In the genomic region with DNA sequence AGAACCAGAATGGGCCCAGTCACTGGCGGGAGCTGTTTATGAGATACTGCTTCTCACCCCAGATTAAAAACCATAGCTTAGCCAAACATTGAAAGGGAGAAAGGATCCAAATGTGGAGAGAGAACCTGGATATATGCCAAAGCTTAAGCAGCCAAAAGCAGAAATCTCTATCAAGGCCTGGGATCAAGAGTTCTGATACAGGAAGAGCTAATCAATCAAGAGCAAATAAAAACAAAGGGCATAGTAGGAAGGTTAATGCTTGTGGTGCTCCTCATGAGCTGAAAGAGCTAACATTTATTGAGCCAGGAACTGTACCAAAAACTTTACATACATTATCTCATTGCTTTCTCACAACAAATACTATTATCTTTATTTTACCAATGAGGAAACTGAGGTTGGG, we compare ENCODE assay signal across 23 cellular contexts. TPM values are rescaled to one million over a fixed set of nuclear protein-coding genes. Genes with fewer than 3 reads are reported as not detected.
DNase-seq lines count a peak whose midpoint lies in the region; ATAC-seq and TF ChIP-seq lines count a peak whose summit lies in the region.
"Had no signal": no experiment of that assay in that cellular context is flagged by ENCODE, and none has a peak within 500 bp of the region (broad histone marks: within the 10 kb centered on the region; RNA-seq: fewer than 3 reads in every experiment).

No MANE protein-coding gene starts in this region.

- H3K36me3 ChIP-seq in HEK293 (ENCODE audit: control insufficient read depth in 2 of 2, insufficient read depth in 1 of 2, low read length in 2 of 2): no peaks in the 10 kb centered on the region
- no peaks in the 10 kb centered on the region for H3K36me3 ChIP-seq in rectal smooth muscle tissue (ENCODE audit: control insufficient read depth, insufficient read depth, low read length)
- H3K36me3 ChIP-seq in esophagus squamous epithelium: no peaks in the 10 kb centered on the region
- H3K36me3 ChIP-seq: BLaER1 treated with 17β-estradiol and CSF1 and Interleukin-3, amounts not matched to agents 10 nM and 100 nM; brain microvascular endothelial cell; HAP-1; upper lobe of left lung had no signal

- ATAC-seq in activated CD4-positive, alpha-beta T cell treated with anti-CD3 and anti-CD28 coated beads for 36 hours: no peak
- ATAC-seq in activated naive CD8-positive, alpha-beta T cell treated with anti-CD3 and anti-CD28 coated beads, Interleukin-2, amount 50 U/mL, for 24 hours: no peak
- no peak for ATAC-seq in HG02759 (IDR thresholded peaks at IDR 0.05; ENCODE audit: unreplicated experiment)
- ATAC-seq: Panc1, SK-N-SH treated with all-trans-retinoic acid at 6 μM for 48 hours had no signal

- H3K27me3 ChIP-seq in rectal smooth muscle tissue (ENCODE audit: control insufficient read depth, insufficient read depth, low read length) (no peaks in the 10 kb centered on the region), esophagus squamous epithelium (no peaks in the 10 kb centered on the region)
- H3K27me3 ChIP-seq: BLaER1 treated with 17β-estradiol and CSF1 and Interleukin-3, amounts not matched to agents 10 nM and 100 nM; brain microvascular endothelial cell; upper lobe of left lung had no signal

- H3K4me3 ChIP-seq in HEK293 (ENCODE audit: low read depth, low read length): no peak overlapping the region
- peak overlapping the region; percentile 21 for H3K4me3 ChIP-seq in rectal smooth muscle tissue (ENCODE audit: low read length)
- peak overlapping the region in 1 of 4 donors; percentile 27 for H3K4me3 ChIP-seq in esophagus squamous epithelium
- H3K4me3 ChIP-seq: BLaER1 treated with 17β-estradiol and CSF1 and Interleukin-3, amounts not matched to agents 10 nM and 100 nM; HAP-1 had no signal

- no peak overlapping the region for H3K9ac ChIP-seq in rectal smooth muscle tissue (ENCODE audit: low read length)

- no peaks in the 10 kb centered on the region for H3K27me3 Mint-ChIP-seq in activated CD4-positive, alpha-beta T cell treated with anti-CD3 and anti-CD28 coated beads for 36 hours
- no peaks in the 10 kb centered on the region for H3K27me3 Mint-ChIP-seq in activated naive CD8-positive, alpha-beta T cell treated with anti-CD3 and anti-CD28 coated beads, Interleukin-2, amount 50 U/mL, for 24 hours

- DNase-seq in activated CD4-positive, alpha-beta T cell treated with anti-CD3 and anti-CD28 coated beads for 36 hours: no peak
- DNase-seq in activated CD4-positive, alpha-beta T cell treated with anti-CD3 and anti-CD28 coated beads, Interleukin-2, amount 50 U/mL, for 4 hours: no peak
- DNase-seq in activated naive CD8-positive, alpha-beta T cell treated with anti-CD3 and anti-CD28 coated beads, Interleukin-2, amount 50 U/mL, for 24 hours: no peak
- no peak for DNase-seq in esophagus squamous epithelium (lab: John Stamatoyannopoulos, UW)
- DNase-seq in NCI-H526 (lab: John Stamatoyannopoulos, UW): no peak
- DNase-seq: brain microvascular endothelial cell, dermis blood vessel endothelial cell, DMS79, erythroblast, Kasumi-1, NCI-H1105, upper lobe of left lung had no signal

- H3K27ac Mint-ChIP-seq in activated CD4-positive, alpha-beta T cell treated with anti-CD3 and anti-CD28 coated beads for 36 hours: peak overlapping the region; percentile 74
- peak overlapping the region; percentile 97 for H3K27ac Mint-ChIP-seq in activated naive CD8-positive, alpha-beta T cell treated with anti-CD3 and anti-CD28 coated beads, Interleukin-2, amount 50 U/mL, for 24 hours
- H3K27ac Mint-ChIP-seq: nephron had no signal

- CTCF ChIA-PET in activated CD4-positive, alpha-beta T cell treated with anti-CD3 and anti-CD28 coated beads for 36 hours (lab: Charles Lee): interaction anchor here (0.6 to 7.4 kb wide), 13 partner anchors 13 to 553 kb away, joined by 3 to 108 read pairs (median 4); a partner anchor contains a TSS
- CTCF ChIA-PET in HEK293 (lab: Yijun Ruan, JAX): interaction anchor here (0.6 to 9.4 kb wide), 27 partner anchors 9 to 1115 kb away, joined by 3 to 236 read pairs (median 4); a partner anchor contains a TSS

- no peak overlapping the region for H3K27ac ChIP-seq in HEK293 (ENCODE audit: extremely low read depth, low read depth, low read length)
- H3K27ac ChIP-seq in rectal smooth muscle tissue (ENCODE audit: low read depth, low read length): no peak overlapping the region
- peak overlapping the region in 2 of 4 donors; percentile 16 to 41 for H3K27ac ChIP-seq in esophagus squamous epithelium
- H3K27ac ChIP-seq: BLaER1 treated with 17β-estradiol and CSF1 and Interleukin-3, amounts not matched to agents 10 nM and 100 nM; brain microvascular endothelial cell had no signal

- TF ChIP-seq POLR2A in esophagus squamous epithelium (IDR thresholded peaks at IDR 0.05): no peak

- H3K4me1 Mint-ChIP-seq in activated CD4-positive, alpha-beta T cell treated with anti-CD3 and anti-CD28 coated beads for 36 hours: peaks cover 61% of the 10 kb centered on the region
- H3K4me1 Mint-ChIP-seq in activated naive CD8-positive, alpha-beta T cell treated with anti-CD3 and anti-CD28 coated beads, Interleukin-2, amount 50 U/mL, for 24 hours: peaks cover 68% of the 10 kb centered on the region

- intact Hi-C loops in activated CD4-positive, alpha-beta T cell treated with anti-CD3 and anti-CD28 coated beads for 36 hours (cut with DNase I, micrococcal nuclease): loop anchor here in 1 of 2 experiments (5.0 kb wide), 1 partner anchor 213 kb away; no protein-coding TSS in a partner anchor
- intact Hi-C loops in esophagus squamous epithelium (cut with DNase I): loop anchor here (5.0 to 10.0 kb wide), 2 partner anchors 222 to 360 kb away; no protein-coding TSS in a partner anchor

- POLR2A ChIA-PET in activated CD4-positive, alpha-beta T cell treated with anti-CD3 and anti-CD28 coated beads for 36 hours (lab: Charles Lee): interaction anchor here (0.6 to 5.1 kb wide), 8 partner anchors 42 to 354 kb away, joined by 3 to 32 read pairs (median 4); a partner anchor contains a TSS
- POLR2A ChIA-PET in HEK293 (lab: Yijun Ruan, JAX): interaction anchor here (0.6 kb wide), 1 partner anchor 273 kb away, joined by 3 read pairs; no protein-coding TSS in a partner anchor

- peaks cover 33% of the 10 kb centered on the region for H3K36me3 Mint-ChIP-seq in activated CD4-positive, alpha-beta T cell treated with anti-CD3 and anti-CD28 coated beads for 36 hours (ENCODE audit: low read depth)
- peaks cover 30% of the 10 kb centered on the region for H3K36me3 Mint-ChIP-seq in activated naive CD8-positive, alpha-beta T cell treated with anti-CD3 and anti-CD28 coated beads, Interleukin-2, amount 50 U/mL, for 24 hours (ENCODE audit: low read depth)

- peaks cover under 1% of the 10 kb centered on the region; the same call in 1 of the 2 replicates for H3K4me1 ChIP-seq in HEK293 (ENCODE audit: control insufficient read depth, insufficient read depth, low read length)
- H3K4me1 ChIP-seq in rectal smooth muscle tissue (ENCODE audit: control insufficient read depth, insufficient read depth, low read length): peaks cover 2% of the 10 kb centered on the region
- H3K4me1 ChIP-seq in esophagus squamous epithelium: peaks cover 0 to 25% (median 7%) of the 10 kb centered on the region in 3 donors
- H3K4me1 ChIP-seq: HAP-1 had no signal

- peak overlapping the region; percentile 83 for H3K4me3 Mint-ChIP-seq in activated CD4-positive, alpha-beta T cell treated with anti-CD3 and anti-CD28 coated beads for 36 hours
- peak overlapping the region; percentile 99 for H3K4me3 Mint-ChIP-seq in activated naive CD8-positive, alpha-beta T cell treated with anti-CD3 and anti-CD28 coated beads, Interleukin-2, amount 50 U/mL, for 24 hours
- H3K4me3 Mint-ChIP-seq: nephron had no signal

- 50 to 68% methylated on average over 1 of the region's 1 CpG for WGBS in esophagus squamous epithelium, 2 donors

- H3K9me3 ChIP-seq in HEK293 (ENCODE audit: control insufficient read depth, insufficient read depth, low read depth, low read length) (no peaks in the 10 kb centered on the region), esophagus squamous epithelium (no peaks in the 10 kb centered on the region)
- H3K9me3 ChIP-seq: BLaER1 treated with 17β-estradiol and CSF1 and Interleukin-3, amounts not matched to agents 10 nM and 100 nM; HAP-1; upper lobe of left lung had no signal

- TF ChIP-seq CTCF in HEK293 (tag by site-specific recombination; IDR thresholded peaks at IDR 0.05): no peak
- TF ChIP-seq CTCF in esophagus squamous epithelium (IDR thresholded peaks at IDR 0.05): no peak

- H3K9me3 Mint-ChIP-seq in activated CD4-positive, alpha-beta T cell treated with anti-CD3 and anti-CD28 coated beads for 36 hours (ENCODE audit: low read depth): no peaks in the 10 kb centered on the region
- no peaks in the 10 kb centered on the region for H3K9me3 Mint-ChIP-seq in activated naive CD8-positive, alpha-beta T cell treated with anti-CD3 and anti-CD28 coated beads, Interleukin-2, amount 50 U/mL, for 24 hours
- H3K9me3 Mint-ChIP-seq: nephron had no signal

TF ChIP-seq in HEK293, 187 proteins besides CTCF, POLR2A, EP300 and RAD21:
- TF ChIP-seq, protein P1, sequence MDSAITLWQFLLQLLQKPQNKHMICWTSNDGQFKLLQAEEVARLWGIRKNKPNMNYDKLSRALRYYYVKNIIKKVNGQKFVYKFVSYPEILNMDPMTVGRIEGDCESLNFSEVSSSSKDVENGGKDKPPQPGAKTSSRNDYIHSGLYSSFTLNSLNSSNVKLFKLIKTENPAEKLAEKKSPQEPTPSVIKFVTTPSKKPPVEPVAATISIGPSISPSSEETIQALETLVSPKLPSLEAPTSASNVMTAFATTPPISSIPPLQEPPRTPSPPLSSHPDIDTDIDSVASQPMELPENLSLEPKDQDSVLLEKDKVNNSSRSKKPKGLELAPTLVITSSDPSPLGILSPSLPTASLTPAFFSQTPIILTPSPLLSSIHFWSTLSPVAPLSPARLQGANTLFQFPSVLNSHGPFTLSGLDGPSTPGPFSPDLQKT (IDR thresholded peaks at IDR 0.05; ENCODE audit: borderline replicate concordance, low read depth, low read length): no peak
- peak; percentile 53; the same call in 1 of the 2 replicates for TF ChIP-seq ZBTB17 (tag by site-specific recombination; IDR thresholded peaks at IDR 0.05)

RNA-seq across cellular contexts. Expression of a gene that starts 2.8 kb away (rescaled TPM):
- 10 to 100 TPM; 23.3 to 23.7 TPM for total RNA-seq in activated CD4-positive, alpha-beta T cell treated with anti-CD3 and anti-CD28 coated beads for 36 hours
- total RNA-seq in esophagus squamous epithelium: 1 to 10 TPM in 3 of 4 donors, under 1 TPM in 1; 0.50 to 3.4 (median 1.2) TPM
- total RNA-seq: A172, glomerular endothelial cell had no signal

RNA-seq across cellular contexts. Expression of a gene that starts 25.9 kb away (rescaled TPM):
- total RNA-seq in activated CD4-positive, alpha-beta T cell treated with anti-CD3 and anti-CD28 coated beads for 36 hours: not detected
- not detected for total RNA-seq in esophagus squamous epithelium
- total RNA-seq: A172, dermis blood vessel endothelial cell, posterior vena cava had no signal

RNA-seq across cellular contexts. Expression of a gene that starts 43.7 kb away (rescaled TPM):
- 1 to 10 TPM; 5.7 to 6.1 TPM for total RNA-seq in activated CD4-positive, alpha-beta T cell treated with anti-CD3 and anti-CD28 coated beads for 36 hours
- total RNA-seq in esophagus squamous epithelium: 1 to 10 TPM in 3 of 4 donors, under 1 TPM in 1; 0.95 to 4.4 (median 3.6) TPM

RNA-seq across cellular contexts. Expression of a gene that starts 52.4 kb away (rescaled TPM):
- total RNA-seq in activated CD4-positive, alpha-beta T cell treated with anti-CD3 and anti-CD28 coated beads for 36 hours: 100 to 1,000 TPM; 166 to 184 TPM
- total RNA-seq in esophagus squamous epithelium: 10 to 100 TPM in 3 of 4 donors, 1 to 10 TPM in 1; 9.7 to 99.4 (median 37.4) TPM

Comparison
In these comparisons a context has a peak if more than half of its experiments do, and no peak if none do; other contexts are left out.
1. RNA of a gene that starts 2.8 kb away (total RNA-seq): 23.3 to 23.7 TPM in activated CD4-positive, alpha-beta T cell treated with anti-CD3 and anti-CD28 coated beads for 36 hours; 0.50 to 3.4 TPM in esophagus squamous epithelium; every median in the first group is over 4 times any median in the second.